ENCODE assay signal across 12 cellular contexts in genomic region chr11:115325523-115325922, GRCh38.
"Had no signal": no experiment of that assay in that cellular context is flagged by ENCODE, and none has a peak within 500 bp of the region (broad histone marks: within the 10 kb centered on the region; RNA-seq: fewer than 3 reads in every experiment).

No MANE protein-coding gene starts in this region.

- H3K27me3 ChIP-seq: testis had no signal

- H3K9me3 ChIP-seq: testis had no signal

- H3K27ac ChIP-seq: testis had no signal

- ATAC-seq: activated CD8-positive, alpha-beta T cell treated with anti-CD3 and anti-CD28 coated beads for 36 hours; naive thymus-derived CD4-positive, alpha-beta T cell had no signal

- DNase-seq: activated CD4-positive, alpha-beta T cell treated with anti-CD3 and anti-CD28 coated beads for 1 hour; activated CD8-positive, alpha-beta memory T cell treated with anti-CD3 and anti-CD28 coated beads, Interleukin-2, amount 50 U/mL, for 48 hours; activated CD8-positive, alpha-beta T cell treated with anti-CD3 and anti-CD28 coated beads for 36 hours; activated naive CD4-positive, alpha-beta T cell treated with anti-CD3 and anti-CD28 coated beads for 36 hours; cortex of kidney; effector memory CD4-positive, alpha-beta T cell; naive thymus-derived CD4-positive, alpha-beta T cell; stimulated activated CD4-positive, alpha-beta T cell treated with anti-CD3 and anti-CD28 coated beads, Interleukin-15, amount 100 ng/mL, for 24 hours; stimulated activated CD4-positive, alpha-beta T cell treated with anti-CD3 and anti-CD28 coated beads, Interleukin-4, amount 100 ng/mL, for 24 hours; T1000; testis had no signal

- H3K4me3 ChIP-seq: lung, testis had no signal
